1 cellular context compared by ENCODE assay signal in the genomic region with DNA sequence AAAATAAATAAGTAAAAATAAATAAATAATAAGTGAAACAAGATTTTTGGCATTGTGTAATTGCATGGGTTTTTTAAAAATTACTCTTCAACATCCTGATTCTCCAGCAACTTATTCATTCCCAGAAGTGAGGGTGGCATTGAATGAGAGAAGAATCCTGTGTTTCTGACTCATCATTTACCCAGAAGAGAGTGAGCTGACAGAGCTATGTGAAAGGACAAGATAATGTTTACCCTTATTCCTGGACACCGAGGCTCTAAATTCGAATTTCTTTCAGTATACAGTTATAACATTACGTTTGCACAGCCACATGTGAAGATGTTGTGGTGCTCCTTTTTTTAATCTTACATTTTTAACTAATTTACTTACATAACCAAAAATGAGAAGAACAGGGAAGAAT.
TF ChIP-seq lines count a peak whose summit lies in the region.

No MANE protein-coding gene starts in this region.

TF ChIP-seq in IMR-90, 13 proteins besides CTCF, POLR2A, EP300 and RAD21:
- TF ChIP-seq, protein P1, sequence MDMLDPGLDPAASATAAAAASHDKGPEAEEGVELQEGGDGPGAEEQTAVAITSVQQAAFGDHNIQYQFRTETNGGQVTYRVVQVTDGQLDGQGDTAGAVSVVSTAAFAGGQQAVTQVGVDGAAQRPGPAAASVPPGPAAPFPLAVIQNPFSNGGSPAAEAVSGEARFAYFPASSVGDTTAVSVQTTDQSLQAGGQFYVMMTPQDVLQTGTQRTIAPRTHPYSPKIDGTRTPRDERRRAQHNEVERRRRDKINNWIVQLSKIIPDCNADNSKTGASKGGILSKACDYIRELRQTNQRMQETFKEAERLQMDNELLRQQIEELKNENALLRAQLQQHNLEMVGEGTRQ (IDR thresholded peaks at IDR 0.05; ENCODE audit: low read depth, low read length): no peak
- TF ChIP-seq MAZ (IDR thresholded peaks at IDR 0.05; ENCODE audit: borderline replicate concordance, low read depth, low read length) (no peak), SMC3 (IDR thresholded peaks at IDR 0.05; ENCODE audit: low read depth, low read length) (no peak), MAFK (IDR thresholded peaks at IDR 0.05; ENCODE audit: low read depth, low read length) (no peak), NFE2L2 (IDR thresholded peaks at IDR 0.05; ENCODE audit: low read depth, low read length) (no peak), CEBPB (IDR thresholded peaks at IDR 0.05; ENCODE audit: low read depth, low read length) (no peak), RCOR1 (IDR thresholded peaks at IDR 0.05; ENCODE audit: insufficient replicate concordance, low read length) (no peak), FOS (IDR thresholded peaks at IDR 0.05; ENCODE audit: low read depth, low read length) (no peak), RFX5 (IDR thresholded peaks at IDR 0.05; ENCODE audit: low read depth, low read length) (no peak), BHLHE40 (IDR thresholded peaks at IDR 0.05; ENCODE audit: low read depth, low read length) (no peak)
- TF ChIP-seq, protein P2, sequence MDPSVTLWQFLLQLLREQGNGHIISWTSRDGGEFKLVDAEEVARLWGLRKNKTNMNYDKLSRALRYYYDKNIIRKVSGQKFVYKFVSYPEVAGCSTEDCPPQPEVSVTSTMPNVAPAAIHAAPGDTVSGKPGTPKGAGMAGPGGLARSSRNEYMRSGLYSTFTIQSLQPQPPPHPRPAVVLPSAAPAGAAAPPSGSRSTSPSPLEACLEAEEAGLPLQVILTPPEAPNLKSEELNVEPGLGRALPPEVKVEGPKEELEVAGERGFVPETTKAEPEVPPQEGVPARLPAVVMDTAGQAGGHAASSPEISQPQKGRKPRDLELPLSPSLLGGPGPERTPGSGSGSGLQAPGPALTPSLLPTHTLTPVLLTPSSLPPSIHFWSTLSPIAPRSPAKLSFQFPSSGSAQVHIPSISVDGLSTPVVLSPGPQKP (IDR thresholded peaks at IDR 0.05; ENCODE audit: borderline replicate concordance, low read depth, low read length): no peak
